ENCODE assay signal across 38 cellular contexts in the genomic region with DNA sequence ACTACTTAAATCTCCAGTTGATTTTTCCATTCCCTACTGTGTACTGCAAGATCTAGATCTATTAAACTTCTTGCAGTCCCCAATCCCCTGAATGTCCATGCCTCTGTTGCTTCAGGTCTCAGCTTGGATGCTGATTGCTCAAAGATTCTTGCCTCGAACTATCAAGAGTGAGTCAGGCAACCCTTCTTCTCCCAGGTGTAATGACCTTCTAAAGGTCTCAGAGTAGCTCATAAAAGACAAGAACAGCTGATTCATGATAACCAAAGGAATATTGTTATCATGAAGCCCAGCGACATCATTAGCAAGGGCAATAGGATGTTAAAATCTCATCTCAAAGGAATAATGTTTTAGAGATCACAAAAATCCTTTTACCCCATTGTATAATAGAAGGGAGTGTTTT. TPM values are rescaled to one million over a fixed set of nuclear protein-coding genes. Genes with fewer than 3 reads are reported as not detected.
"Had no signal": no experiment of that assay in that cellular context is flagged by ENCODE, and none has a peak within 500 bp of the region (broad histone marks: within the 10 kb centered on the region; RNA-seq: fewer than 3 reads in every experiment).

No MANE protein-coding gene starts in this region.

- H3K4me3 ChIP-seq: MG63 had no signal

- H3K27ac ChIP-seq: KMS-11 had no signal

- DNase-seq: Karpas-422, Kasumi-1, KBM-7, KG1, MG63, MM.1S, MV-4-11, NCI-H1048, NCI-H1092, NCI-H1092 treated with DMSO at 0.1 percent for 48 hours, NCI-H1105, NCI-H1105 treated with DMSO at 0.1 percent for 48 hours, NCI-H1417, NCI-H1417 treated with DMSO at 0.1 percent for 48 hours, NCI-H1436, NCI-H1436 treated with DMSO at 0.1 percent for 48 hours, NCI-H146, NCI-H1694, NCI-H1694 treated with DMSO at 0.1 percent for 48 hours, NCI-H187, NCI-H187 treated with DMSO at 0.1 percent for 48 hours, NCI-H1930, NCI-H2029, NCI-H2029 treated with DMSO at 0.1 percent for 48 hours, NCI-H2081, NCI-H2081 treated with DMSO at 0.1 percent for 48 hours, NCI-H2107, NCI-H2171, NCI-H2171 treated with DMSO at 0.1 percent for 48 hours, NCI-H2227 treated with DMSO at 0.1 percent for 48 hours, NCI-H345, NCI-H446, NCI-H446 treated with DMSO at 0.1 percent for 48 hours had no signal

- H3K27me3 ChIP-seq: MG63 had no signal

- H3K4me2 ChIP-seq: KMS-11 had no signal

- H3K9me3 ChIP-seq: MG63 had no signal

- H3K36me3 ChIP-seq: MG63 had no signal

RNA-seq across cellular contexts. Expression of a gene that starts 6.8 kb away (rescaled TPM):
- total RNA-seq: LHCN-M2, M059J, MCF 10A, NCI-H460 had no signal
